Comparison of ENCODE assay signal across 1 cellular context in genomic region chr9:89414670-89415069, GRCh38.
TF ChIP-seq lines count a peak whose summit lies in the region.

No MANE protein-coding gene starts in this region.

TF ChIP-seq in WTC11, 78 proteins besides CTCF, POLR2A, EP300 and RAD21 (continued from another document):
- TF ChIP-seq E2F5 (CRISPR knock-in tag; IDR thresholded peaks at IDR 0.05) (no peak), SOX15 (CRISPR knock-in tag; IDR thresholded peaks at IDR 0.05) (no peak), ZNF396 (CRISPR knock-in tag; IDR thresholded peaks at IDR 0.05; ENCODE audit: borderline replicate concordance) (no peak), GABPB1 (CRISPR knock-in tag; IDR thresholded peaks at IDR 0.05) (no peak), HMGXB4 (CRISPR knock-in tag; IDR thresholded peaks at IDR 0.05) (no peak), KAT7 (CRISPR knock-in tag; IDR thresholded peaks at IDR 0.05; ENCODE audit: borderline replicate concordance) (no peak), RELA (CRISPR knock-in tag; IDR thresholded peaks at IDR 0.05; ENCODE audit: borderline replicate concordance) (no peak), MYBL2 (CRISPR knock-in tag; IDR thresholded peaks at IDR 0.05) (no peak), IRF2 (CRISPR knock-in tag; IDR thresholded peaks at IDR 0.05; ENCODE audit: borderline replicate concordance, low read depth) (no peak)
